In the genomic region with DNA sequence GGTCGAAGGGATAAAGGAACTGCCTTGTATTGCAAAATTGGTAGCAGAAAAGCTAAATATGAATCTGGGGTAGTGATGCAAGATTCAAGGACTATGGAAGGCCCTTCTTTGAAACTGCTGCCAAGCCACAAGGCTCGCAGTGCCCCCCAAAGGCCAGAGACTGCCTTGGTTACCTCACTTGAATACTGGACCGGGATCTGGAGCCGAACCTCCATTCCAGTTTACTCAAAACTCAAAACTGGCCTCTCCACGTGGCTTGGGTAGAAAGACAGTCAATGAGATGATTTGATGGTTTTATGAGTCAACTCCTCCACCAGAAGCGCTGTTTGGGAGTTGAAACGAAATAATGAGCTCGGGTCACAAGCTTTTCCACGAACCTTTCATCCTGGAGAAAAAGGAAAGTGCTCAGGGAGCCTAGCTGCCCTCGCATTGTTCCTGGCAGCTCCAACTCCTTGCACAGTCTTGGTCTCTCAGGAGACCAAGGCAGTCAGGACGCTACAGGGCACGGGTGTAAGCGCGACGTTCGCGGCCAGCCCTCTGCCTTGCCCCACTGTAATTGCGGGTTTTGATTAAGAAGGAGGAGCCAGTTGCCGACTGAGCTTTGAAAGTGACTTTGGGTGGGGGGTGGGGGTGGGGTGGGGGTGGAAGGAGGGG, we compare ENCODE assay signal across 8 cellular contexts. TPM values are rescaled to one million over a fixed set of nuclear protein-coding genes. Genes with fewer than 3 reads are reported as not detected.
A peak's percentile ranks its signal among the peaks of the same experiment; 100 is the strongest.
DNase-seq lines count a peak whose midpoint lies in the region; ATAC-seq and TF ChIP-seq lines count a peak whose summit lies in the region.

No MANE protein-coding gene starts in this region.

- WGBS in heart left ventricle, 4 donors: 3 to 4% (median 3%) methylated on average over 17 to 19 of the region's 19 CpGs

- peak overlapping the region; percentile 72 to 97 (median 84) for H3K27ac ChIP-seq in heart left ventricle

- no peak for TF ChIP-seq POLR2A in heart left ventricle (IDR thresholded peaks at IDR 0.05)

- peak overlapping the region in 11 of 12 donors; percentile 51 to 81 (median 67) for H3K4me3 ChIP-seq in heart left ventricle

- DNase-seq in NCI-H748 treated with DMSO at 0.1 percent for 48 hours (lab: John Stamatoyannopoulos, UW) (peak; percentile 63), heart left ventricle (peak; percentile 36 to 65 (median 44)), posterior vena cava (ENCODE audit: low spot score) (peak; percentile 76), epidermal melanocyte (ENCODE audit: insufficient read length, low spot score) (no peak), NCI-H2029 treated with DMSO at 0.1 percent for 48 hours (lab: John Stamatoyannopoulos, UW) (no peak)
- DNase-seq in activated T-helper 9 cell treated with anti-CD3 and anti-CD28 coated beads, Interleukin-2, amount 50 U/mL, for 16 hours (ENCODE audit: low read depth): peak; percentile 30

- peaks cover 0 to 5% (median 0%) of the 10 kb centered on the region in 9 donors for H3K27me3 ChIP-seq in heart left ventricle

- intact Hi-C loops in heart left ventricle (cut with DNase I) (loop anchor here in 6 of 10 donors (5.0 to 10.0 kb wide), 12 partner anchors 48 to 418 kb away; a partner anchor contains a TSS), posterior vena cava (cut with DNase I) (no loop called here)

- ATAC-seq in HG02571 (IDR thresholded peaks at IDR 0.05; ENCODE audit: unreplicated experiment) (peak; percentile 8), heart left ventricle (peak in 3 of 4 donors; percentile 17 to 33 (median 18))

- peak; percentile 67 for TF ChIP-seq CTCF in GM12873 (IDR thresholded peaks at IDR 0.05; ENCODE audit: insufficient read depth, low read depth, low read length, missing control alignments)
- peak in 9 of 12 donors; percentile 13 to 50 (median 32) for TF ChIP-seq CTCF in heart left ventricle (IDR thresholded peaks at IDR 0.05)

- H3K36me3 ChIP-seq in heart left ventricle: peaks cover 0 to 3% (median 0%) of the 10 kb centered on the region in 9 donors

- peaks cover 0 to 3% (median 0%) of the 10 kb centered on the region in 12 donors for H3K9me3 ChIP-seq in heart left ventricle

- H3K4me1 ChIP-seq in heart left ventricle: peaks cover 0 to 52% (median 3%) of the 10 kb centered on the region in 12 donors

RNA-seq across cellular contexts. Expression of a gene that starts 2.8 kb away (rescaled TPM):
- 10 to 100 TPM in 1 of 9 donors, 1 to 10 TPM in 8; 1.6 to 17.7 (median 4.5) TPM for total RNA-seq in heart left ventricle
- 1 to 10 TPM in 1 of 2 donors, under 1 TPM in 1; 0.87 to 1.1 TPM for polyA plus RNA-seq in heart left ventricle
- 10 to 100 TPM in 1 of 2 donors, 1 to 10 TPM in 1; 5.6 to 13.6 TPM for total RNA-seq in posterior vena cava

Comparison
In these comparisons a context has a peak if more than half of its experiments do, and no peak if none do; other contexts are left out.
1. DNase-seq: peak in NCI-H748 treated with DMSO at 0.1 percent for 48 hours (single experiment), activated T-helper 9 cell treated with anti-CD3 and anti-CD28 coated beads, Interleukin-2, amount 50 U/mL, for 16 hours (single experiment), heart left ventricle (5 of 5) and posterior vena cava (single experiment); none in epidermal melanocyte (single experiment) and NCI-H2029 treated with DMSO at 0.1 percent for 48 hours (single experiment).
2. intact Hi-C loops: an anchor here in heart left ventricle (5.0 to 10.0 kb wide); none called in posterior vena cava.